In genomic region chr3:100891033-100891432, GRCh38 we compare ENCODE assay signal across 12 cellular contexts.
DNase-seq lines count a peak whose midpoint lies in the region; ATAC-seq and TF ChIP-seq lines count a peak whose summit lies in the region.
"Had no signal": no experiment of that assay in that cellular context is flagged by ENCODE, and none has a peak within 500 bp of the region (broad histone marks: within the 10 kb centered on the region; RNA-seq: fewer than 3 reads in every experiment).

No MANE protein-coding gene starts in this region.

- no peaks in the 10 kb centered on the region for H3K36me3 ChIP-seq in BE2C

- no peak for DNase-seq in BE2C
- DNase-seq in amniotic epithelial cell (ENCODE audit: low read depth), result peak; percentile 74
- DNase-seq in hepatic stellate cell (ENCODE audit: low spot score), result peak; percentile 38
- no peak for DNase-seq in activated naive CD8-positive, alpha-beta T cell treated with anti-CD3 and anti-CD28 coated beads, Interleukin-2, amount 50 U/mL, for 24 hours
- DNase-seq in DMS153 (lab: John Stamatoyannopoulos, UW), result no peak
- no peak for DNase-seq in activated effector memory CD4-positive, alpha-beta T cell treated with anti-CD3 and anti-CD28 coated beads, Interleukin-2, amount 50 U/mL, for 16 hours
- DNase-seq: activated naive CD4-positive, alpha-beta T cell treated with anti-CD3 and anti-CD28 coated beads, Interleukin-2, amount 50 U/mL, for 16 hours; DMS53; NCI-H774 had no signal

- H3K9me3 ChIP-seq in BE2C, result no peaks in the 10 kb centered on the region

- no peak overlapping the region for H3K4me3 ChIP-seq in BE2C (ENCODE audit: low read depth, low read length)
- H3K4me3 ChIP-seq: skin epidermis had no signal

- peaks cover 7% of the 10 kb centered on the region for H3K27me3 Mint-ChIP-seq in activated naive CD8-positive, alpha-beta T cell treated with anti-CD3 and anti-CD28 coated beads, Interleukin-2, amount 50 U/mL, for 24 hours

- no peak overlapping the region for H3K27ac Mint-ChIP-seq in activated naive CD8-positive, alpha-beta T cell treated with anti-CD3 and anti-CD28 coated beads, Interleukin-2, amount 50 U/mL, for 24 hours

- peak; percentile 36; the same call in 1 of the 2 replicates for TF ChIP-seq CTCF in BE2C (IDR thresholded peaks at IDR 0.05; ENCODE audit: low read depth, low read length)

- H3K4me1 Mint-ChIP-seq in activated naive CD8-positive, alpha-beta T cell treated with anti-CD3 and anti-CD28 coated beads, Interleukin-2, amount 50 U/mL, for 24 hours, result peaks cover 2% of the 10 kb centered on the region

- H3K9me3 Mint-ChIP-seq in activated naive CD8-positive, alpha-beta T cell treated with anti-CD3 and anti-CD28 coated beads, Interleukin-2, amount 50 U/mL, for 24 hours, result no peaks in the 10 kb centered on the region

- no peak overlapping the region for H3K4me3 Mint-ChIP-seq in activated naive CD8-positive, alpha-beta T cell treated with anti-CD3 and anti-CD28 coated beads, Interleukin-2, amount 50 U/mL, for 24 hours

- H3K36me3 Mint-ChIP-seq in activated naive CD8-positive, alpha-beta T cell treated with anti-CD3 and anti-CD28 coated beads, Interleukin-2, amount 50 U/mL, for 24 hours (ENCODE audit: low read depth), result no peaks in the 10 kb centered on the region

- no peaks in the 10 kb centered on the region for H3K27me3 ChIP-seq in BE2C

- no peaks in the 10 kb centered on the region for H3K4me1 ChIP-seq in BE2C

- ATAC-seq in HG03469 (IDR thresholded peaks at IDR 0.05; ENCODE audit: unreplicated experiment) (peak; percentile 52), HG02642 (IDR thresholded peaks at IDR 0.05; ENCODE audit: poor library complexity, unreplicated experiment) (no peak)
- ATAC-seq in activated naive CD8-positive, alpha-beta T cell treated with anti-CD3 and anti-CD28 coated beads, Interleukin-2, amount 50 U/mL, for 24 hours, result no peak

Comparison
In these comparisons a context has a peak if more than half of its experiments do, and no peak if none do; other contexts are left out.
1. DNase-seq: peak in amniotic epithelial cell (single experiment) and hepatic stellate cell (single experiment); none in BE2C (single experiment), activated naive CD8-positive, alpha-beta T cell treated with anti-CD3 and anti-CD28 coated beads, Interleukin-2, amount 50 U/mL, for 24 hours (single experiment), DMS153 (single experiment) and activated effector memory CD4-positive, alpha-beta T cell treated with anti-CD3 and anti-CD28 coated beads, Interleukin-2, amount 50 U/mL, for 16 hours (single experiment).